20 cellular contexts compared by ENCODE assay signal in the genomic region with DNA sequence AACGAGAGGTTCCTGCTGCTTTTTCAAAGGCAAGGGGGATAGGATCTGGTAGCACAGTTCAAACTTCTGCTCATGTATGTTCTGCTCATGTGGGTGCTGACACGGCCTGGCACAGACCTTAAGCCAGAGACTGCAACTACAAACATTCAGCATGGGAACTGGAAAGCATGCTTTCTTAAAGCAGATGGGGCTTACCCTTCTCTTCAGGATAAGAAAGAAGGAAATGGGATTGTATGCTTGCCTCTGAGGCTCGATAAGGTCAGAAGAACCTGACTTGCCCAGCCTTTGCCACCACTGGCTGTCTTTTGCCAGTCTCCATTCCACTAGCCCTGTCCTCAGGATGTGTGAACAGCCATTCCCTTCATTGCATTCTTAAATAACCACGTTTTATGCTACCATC. TPM values are rescaled to one million over a fixed set of nuclear protein-coding genes. Genes with fewer than 3 reads are reported as not detected.
DNase-seq lines count a peak whose midpoint lies in the region; ATAC-seq lines count a peak whose summit lies in the region.
"Had no signal": no experiment of that assay in that cellular context is flagged by ENCODE, and none has a peak within 500 bp of the region (broad histone marks: within the 10 kb centered on the region; RNA-seq: fewer than 3 reads in every experiment).

No MANE protein-coding gene starts in this region.

- H3K27me3 Mint-ChIP-seq in activated CD4-positive, alpha-beta memory T cell treated with anti-CD3 and anti-CD28 coated beads for 36 hours = no peaks in the 10 kb centered on the region
- no peaks in the 10 kb centered on the region for H3K27me3 Mint-ChIP-seq in activated CD4-positive, alpha-beta memory T cell treated with anti-CD3 and anti-CD28 coated beads, Interleukin-2, amount 10 ng/mL, durations not matched to agents 7 days and 5 days
- H3K27me3 Mint-ChIP-seq in activated naive CD8-positive, alpha-beta T cell treated with anti-CD3 and anti-CD28 coated beads, Interleukin-2, amount 50 U/mL, for 24 hours = no peaks in the 10 kb centered on the region
- no peaks in the 10 kb centered on the region for H3K27me3 Mint-ChIP-seq in stimulated activated memory B cell treated with anti-CD40 and anti-IgM and Interleukin-4, amounts not matched to agents 10 μg/mL and 1 μg/mL and 100 μg/mL, for 72 hours

- intact Hi-C loops in activated CD4-positive, alpha-beta memory T cell treated with anti-CD3 and anti-CD28 coated beads for 36 hours (cut with micrococcal nuclease) = no loop called here

- POLR2A ChIA-PET in activated CD4-positive, alpha-beta memory T cell treated with anti-CD3 and anti-CD28 coated beads for 36 hours (lab: Charles Lee) = no interaction called here
- POLR2A ChIA-PET in activated CD4-positive, alpha-beta memory T cell treated with anti-CD3 and anti-CD28 coated beads, Interleukin-2, amount 10 ng/mL, durations not matched to agents 7 days and 5 days (lab: Charles Lee) = interaction anchor here (1.5 kb wide), 1 partner anchor 93 kb away, joined by 3 read pairs; no protein-coding TSS in a partner anchor

- CTCF ChIA-PET in activated CD4-positive, alpha-beta memory T cell treated with anti-CD3 and anti-CD28 coated beads for 36 hours (lab: Charles Lee) = no interaction called here
- CTCF ChIA-PET in activated CD4-positive, alpha-beta memory T cell treated with anti-CD3 and anti-CD28 coated beads, Interleukin-2, amount 10 ng/mL, durations not matched to agents 7 days and 5 days (lab: Charles Lee) = no interaction called here

- peak overlapping the region; percentile 52 for H3K27ac Mint-ChIP-seq in activated CD4-positive, alpha-beta memory T cell treated with anti-CD3 and anti-CD28 coated beads for 36 hours
- no peak overlapping the region for H3K27ac Mint-ChIP-seq in activated CD4-positive, alpha-beta memory T cell treated with anti-CD3 and anti-CD28 coated beads, Interleukin-2, amount 10 ng/mL, durations not matched to agents 7 days and 5 days
- peak overlapping the region; percentile 61 for H3K27ac Mint-ChIP-seq in activated naive CD8-positive, alpha-beta T cell treated with anti-CD3 and anti-CD28 coated beads, Interleukin-2, amount 50 U/mL, for 24 hours
- peak overlapping the region; percentile 37 for H3K27ac Mint-ChIP-seq in stimulated activated memory B cell treated with anti-CD40 and anti-IgM and Interleukin-4, amounts not matched to agents 10 μg/mL and 1 μg/mL and 100 μg/mL, for 72 hours
- H3K27ac Mint-ChIP-seq: nephron progenitor cell had no signal

- peak; percentile 57 for ATAC-seq in GM21723 (IDR thresholded peaks at IDR 0.05; ENCODE audit: unreplicated experiment)
- ATAC-seq in activated naive CD8-positive, alpha-beta T cell treated with anti-CD3 and anti-CD28 coated beads, Interleukin-2, amount 50 U/mL, for 24 hours = no peak
- ATAC-seq in stimulated activated memory B cell treated with anti-CD40 and anti-IgM and Interleukin-4, amounts not matched to agents 10 μg/mL and 1 μg/mL and 100 μg/mL, for 72 hours = peak; percentile 54
- ATAC-seq: left cardiac atrium, upper lobe of right lung had no signal

- no peak overlapping the region for H3K4me3 Mint-ChIP-seq in activated CD4-positive, alpha-beta memory T cell treated with anti-CD3 and anti-CD28 coated beads for 36 hours
- no peak overlapping the region for H3K4me3 Mint-ChIP-seq in activated CD4-positive, alpha-beta memory T cell treated with anti-CD3 and anti-CD28 coated beads, Interleukin-2, amount 10 ng/mL, durations not matched to agents 7 days and 5 days
- no peak overlapping the region for H3K4me3 Mint-ChIP-seq in activated naive CD8-positive, alpha-beta T cell treated with anti-CD3 and anti-CD28 coated beads, Interleukin-2, amount 50 U/mL, for 24 hours
- no peak overlapping the region for H3K4me3 Mint-ChIP-seq in stimulated activated memory B cell treated with anti-CD40 and anti-IgM and Interleukin-4, amounts not matched to agents 10 μg/mL and 1 μg/mL and 100 μg/mL, for 72 hours
- H3K4me3 Mint-ChIP-seq: nephron progenitor cell had no signal

- H3K36me3 Mint-ChIP-seq in activated CD4-positive, alpha-beta memory T cell treated with anti-CD3 and anti-CD28 coated beads for 36 hours = peaks cover 38% of the 10 kb centered on the region
- peaks cover 53% of the 10 kb centered on the region for H3K36me3 Mint-ChIP-seq in activated CD4-positive, alpha-beta memory T cell treated with anti-CD3 and anti-CD28 coated beads, Interleukin-2, amount 10 ng/mL, durations not matched to agents 7 days and 5 days (ENCODE audit: low read depth)
- H3K36me3 Mint-ChIP-seq in activated naive CD8-positive, alpha-beta T cell treated with anti-CD3 and anti-CD28 coated beads, Interleukin-2, amount 50 U/mL, for 24 hours (ENCODE audit: low read depth) = peaks cover 41% of the 10 kb centered on the region
- H3K36me3 Mint-ChIP-seq in stimulated activated memory B cell treated with anti-CD40 and anti-IgM and Interleukin-4, amounts not matched to agents 10 μg/mL and 1 μg/mL and 100 μg/mL, for 72 hours = peaks cover 60% of the 10 kb centered on the region

- no peaks in the 10 kb centered on the region for H3K9me3 Mint-ChIP-seq in activated CD4-positive, alpha-beta memory T cell treated with anti-CD3 and anti-CD28 coated beads for 36 hours
- no peaks in the 10 kb centered on the region for H3K9me3 Mint-ChIP-seq in activated CD4-positive, alpha-beta memory T cell treated with anti-CD3 and anti-CD28 coated beads, Interleukin-2, amount 10 ng/mL, durations not matched to agents 7 days and 5 days
- no peaks in the 10 kb centered on the region for H3K9me3 Mint-ChIP-seq in activated naive CD8-positive, alpha-beta T cell treated with anti-CD3 and anti-CD28 coated beads, Interleukin-2, amount 50 U/mL, for 24 hours
- H3K9me3 Mint-ChIP-seq in stimulated activated memory B cell treated with anti-CD40 and anti-IgM and Interleukin-4, amounts not matched to agents 10 μg/mL and 1 μg/mL and 100 μg/mL, for 72 hours = no peaks in the 10 kb centered on the region
- H3K9me3 Mint-ChIP-seq: nephron progenitor cell had no signal

- DNase-seq in activated CD4-positive, alpha-beta memory T cell treated with anti-CD3 and anti-CD28 coated beads for 36 hours = no peak
- DNase-seq in activated CD4-positive, alpha-beta memory T cell treated with anti-CD3 and anti-CD28 coated beads, Interleukin-2, amount 10 ng/mL, durations not matched to agents 7 days and 5 days = no peak
- no peak for DNase-seq in activated naive CD8-positive, alpha-beta T cell treated with anti-CD3 and anti-CD28 coated beads, Interleukin-2, amount 50 U/mL, for 24 hours
- DNase-seq in ecto neural progenitor cell (ENCODE audit: low spot score) = no peak
- no peak for DNase-seq in DMS53 (lab: John Stamatoyannopoulos, UW)
- DNase-seq in DMS114 treated with DMSO at 0.1 percent for 48 hours (lab: John Stamatoyannopoulos, UW; ENCODE audit: unreplicated experiment) = no peak
- DNase-seq: activated CD4-positive, alpha-beta T cell treated with anti-CD3 and anti-CD28 coated beads, Interleukin-2, amount 50 U/mL, for 48 hours; activated T-cell treated with anti-CD3 and anti-CD28 coated beads, Interleukin-2, amount 50 U/mL, for 48 hours; amniotic stem cell; effector CD8-positive, alpha-beta T cell; left cardiac atrium; MV-4-11; NCI-H2029 treated with DMSO at 0.1 percent for 48 hours; NCI-H510A treated with DMSO at 0.1 percent for 48 hours; nephron progenitor cell; Right ventricle myocardium superior; T-helper 1 cell; upper lobe of right lung had no signal

- H3K4me1 Mint-ChIP-seq in activated CD4-positive, alpha-beta memory T cell treated with anti-CD3 and anti-CD28 coated beads for 36 hours (ENCODE audit: low read depth) = peaks cover 81% of the 10 kb centered on the region
- H3K4me1 Mint-ChIP-seq in activated CD4-positive, alpha-beta memory T cell treated with anti-CD3 and anti-CD28 coated beads, Interleukin-2, amount 10 ng/mL, durations not matched to agents 7 days and 5 days = peaks cover 65% of the 10 kb centered on the region
- peaks cover 89% of the 10 kb centered on the region for H3K4me1 Mint-ChIP-seq in activated naive CD8-positive, alpha-beta T cell treated with anti-CD3 and anti-CD28 coated beads, Interleukin-2, amount 50 U/mL, for 24 hours
- peaks cover 59% of the 10 kb centered on the region for H3K4me1 Mint-ChIP-seq in stimulated activated memory B cell treated with anti-CD40 and anti-IgM and Interleukin-4, amounts not matched to agents 10 μg/mL and 1 μg/mL and 100 μg/mL, for 72 hours
- H3K4me1 Mint-ChIP-seq: nephron progenitor cell had no signal

RNA-seq across cellular contexts. Expression of a gene that starts 10.7 kb away (rescaled TPM):
- 100 to 1,000 TPM; 134 to 139 TPM for total RNA-seq in activated CD4-positive, alpha-beta memory T cell treated with anti-CD3 and anti-CD28 coated beads for 36 hours
- total RNA-seq in activated CD4-positive, alpha-beta memory T cell treated with anti-CD3 and anti-CD28 coated beads, Interleukin-2, amount 10 ng/mL, durations not matched to agents 7 days and 5 days = 100 to 1,000 TPM; 223 to 239 TPM
